21 cellular contexts compared by ENCODE assay signal in genomic region chr7:40546616-40547501, GRCh38.
A peak's percentile ranks its signal among the peaks of the same experiment; 100 is the strongest.
DNase-seq lines count a peak whose midpoint lies in the region; ATAC-seq and TF ChIP-seq lines count a peak whose summit lies in the region.
"Had no signal": no experiment of that assay in that cellular context is flagged by ENCODE, and none has a peak within 500 bp of the region (broad histone marks: within the 10 kb centered on the region; RNA-seq: fewer than 3 reads in every experiment).

No MANE protein-coding gene starts in this region.

- 79 to 83% methylated on average over 6 of the region's 6 CpGs for WGBS in tibial nerve, 2 donors
- 89 to 94% methylated on average over 6 of the region's 6 CpGs for WGBS in lower leg skin, 2 donors

- intact Hi-C loops in lower lobe of right lung (cut with DNase I) (no loop called here), cardiac septum (cut with DNase I) (no loop called here), lower leg skin (cut with DNase I; ENCODE audit: low total_unique reads) (no loop called here)

- no peaks in the 10 kb centered on the region for H3K36me3 ChIP-seq in lower lobe of right lung
- no peaks in the 10 kb centered on the region for H3K36me3 ChIP-seq in tibial nerve
- H3K36me3 ChIP-seq: esophagus muscularis mucosa had no signal

- peak in 1 of 2 donors; percentile 35 for ATAC-seq in lower lobe of right lung
- ATAC-seq: activated CD8-positive, alpha-beta memory T cell treated with anti-CD3 and anti-CD28 coated beads, Interleukin-2, amount 10 ng/mL, durations not matched to agents 7 days and 5 days; stimulated activated memory B cell treated with anti-CD40 and anti-IgM and Interleukin-4, amounts not matched to agents 10 μg/mL and 1 μg/mL and 100 μg/mL, for 72 hours had no signal

- TF ChIP-seq CTCF in cardiac fibroblast (IDR thresholded peaks at IDR 0.05; ENCODE audit: low read depth, low read length) = no peak
- no peak for TF ChIP-seq CTCF in lower lobe of right lung (IDR thresholded peaks at IDR 0.05)
- TF ChIP-seq CTCF in tibial nerve (IDR thresholded peaks at IDR 0.05) = no peak
- TF ChIP-seq CTCF in lower leg skin (IDR thresholded peaks at IDR 0.05) = no peak

- H3K4me3 ChIP-seq in cardiac fibroblast (replicated peaks in 1 of 2; ENCODE audit: low read depth in 2 of 2, low read length in 2 of 2) (no peak overlapping the region), lower lobe of right lung (peak overlapping the region; percentile 7), tibial nerve (no peak overlapping the region), lower leg skin (ENCODE audit: low read depth, poor library complexity, severe bottlenecking) (no peak overlapping the region)
- H3K4me3 ChIP-seq: esophagus muscularis mucosa, hepatocyte, PC-9 had no signal

- H3K4me1 ChIP-seq in lower lobe of right lung (no peaks in the 10 kb centered on the region), tibial nerve (peaks cover 0 to 18% (median 0%) of the 10 kb centered on the region in 4 donors)

- no peak for TF ChIP-seq POLR2A in tibial nerve (IDR thresholded peaks at IDR 0.05)
- TF ChIP-seq POLR2A in lower leg skin (IDR thresholded peaks at IDR 0.05) = no peak

- no peak overlapping the region for H3K27ac ChIP-seq in lower lobe of right lung
- H3K27ac ChIP-seq in tibial nerve = no peak overlapping the region
- H3K27ac ChIP-seq: esophagus muscularis mucosa, hepatocyte, HL-60, PC-9 had no signal

- H3K27me3 ChIP-seq in lower lobe of right lung (ENCODE audit: low read depth) (no peaks in the 10 kb centered on the region), tibial nerve (no peaks in the 10 kb centered on the region)
- H3K27me3 ChIP-seq: esophagus muscularis mucosa, hepatocyte had no signal

- H3K9me3 ChIP-seq in lower lobe of right lung (no peaks in the 10 kb centered on the region), tibial nerve (no peaks in the 10 kb centered on the region)
- H3K9me3 ChIP-seq: esophagus muscularis mucosa had no signal

- DNase-seq in COLO829 (ENCODE audit: low spot score) (peak; percentile 29), LoVo (ENCODE audit: low spot score) (peak; percentile 14), cardiac fibroblast (ENCODE audit: low read depth in 2 of 2) (peak; percentile 18 to 61), lower lobe of right lung (no peak), retina (no peak), cardiac septum (ENCODE audit: low spot score) (no peak), tibial nerve (ENCODE audit: low spot score in 2 of 2) (no peak), lower leg skin (ENCODE audit: low spot score in 2 of 2) (no peak)
- DNase-seq: activated CD8-positive, alpha-beta memory T cell treated with anti-CD3 and anti-CD28 coated beads, Interleukin-2, amount 10 ng/mL, durations not matched to agents 7 days and 5 days; CD4-positive, alpha-beta memory T cell; DND-41; islet precursor cell; NCI-H1105; NCI-H2107; NCI-H748 treated with DMSO at 0.1 percent for 48 hours; nephron progenitor cell; PC-9 had no signal

- no peak for TF ChIP-seq EP300 in tibial nerve (IDR thresholded peaks at IDR 0.05)

Comparison
In these comparisons a context has a peak if more than half of its experiments do, and no peak if none do; other contexts are left out.
1. DNase-seq: peak in COLO829 (single experiment), LoVo (single experiment) and cardiac fibroblast (2 of 2); none in lower lobe of right lung (single experiment), retina (single experiment), cardiac septum (single experiment), tibial nerve (0 of 2) and lower leg skin (0 of 2).